In genomic region chr3:10173095-10173925, GRCh38 we compare ENCODE assay signal across 10 cellular contexts. TPM values are rescaled to one million over a fixed set of nuclear protein-coding genes. Genes with fewer than 3 reads are reported as not detected.
DNase-seq lines count a peak whose midpoint lies in the region; ATAC-seq, FAIRE-seq and TF ChIP-seq lines count a peak whose summit lies in the region.
"Had no signal": no experiment of that assay in that cellular context is flagged by ENCODE, and none has a peak within 500 bp of the region (broad histone marks: within the 10 kb centered on the region; RNA-seq: fewer than 3 reads in every experiment).

No MANE protein-coding gene starts in this region.

- peaks cover 5% of the 10 kb centered on the region for H3K9me3 Mint-ChIP-seq in activated T-helper 17 cell treated with anti-CD3 and anti-CD28 coated beads, Interleukin-2, amount 50 U/mL, for 72 hours
- H3K9me3 Mint-ChIP-seq in activated naive CD4-positive, alpha-beta T cell treated with anti-CD3 and anti-CD28 coated beads for 36 hours: peaks cover 8% of the 10 kb centered on the region

- DNase-seq in HK-2 (ENCODE audit: unreplicated experiment) (peak; percentile 32), kidney (peak; percentile 7), suprapubic skin (ENCODE audit: low spot score in 2 of 2) (no peak), SW480 (ENCODE audit: low spot score) (no peak)
- no peak for DNase-seq in activated naive CD4-positive, alpha-beta T cell treated with anti-CD3 and anti-CD28 coated beads for 36 hours
- no peak for DNase-seq in stimulated activated CD8-positive, alpha-beta memory T cell treated with anti-CD3 and anti-CD28 coated beads, Interleukin-4, amount 100 ng/mL, for 48 hours
- DNase-seq: NCI-H2081, small intestine had no signal

- peaks cover 6% of the 10 kb centered on the region for H3K4me1 Mint-ChIP-seq in activated T-helper 17 cell treated with anti-CD3 and anti-CD28 coated beads, Interleukin-2, amount 50 U/mL, for 72 hours
- H3K4me1 Mint-ChIP-seq in activated naive CD4-positive, alpha-beta T cell treated with anti-CD3 and anti-CD28 coated beads for 36 hours (ENCODE audit: low read depth): peaks cover 24% of the 10 kb centered on the region

- no peak overlapping the region for H3K9ac ChIP-seq in kidney (ENCODE audit: low read length in 2 of 2)

- peaks cover 11% of the 10 kb centered on the region for H3K36me3 Mint-ChIP-seq in activated T-helper 17 cell treated with anti-CD3 and anti-CD28 coated beads, Interleukin-2, amount 50 U/mL, for 72 hours (ENCODE audit: low read depth)
- H3K36me3 Mint-ChIP-seq in activated naive CD4-positive, alpha-beta T cell treated with anti-CD3 and anti-CD28 coated beads for 36 hours (ENCODE audit: low read depth): peaks cover 9% of the 10 kb centered on the region

- TF ChIP-seq EP300 in suprapubic skin (IDR thresholded peaks at IDR 0.05): no peak

- no peaks in the 10 kb centered on the region for H3K27me3 ChIP-seq in suprapubic skin

- H3K4me3 ChIP-seq in kidney (ENCODE audit: low read length in 2 of 2) (no peak overlapping the region), suprapubic skin (no peak overlapping the region)

- H3K27ac ChIP-seq in kidney (ENCODE audit: low read depth in 2 of 2, low read length in 2 of 2) (peak overlapping the region in 1 of 2 donors; percentile 50), suprapubic skin (peak overlapping the region; percentile 71)

- CTCF ChIA-PET in activated naive CD4-positive, alpha-beta T cell treated with anti-CD3 and anti-CD28 coated beads for 36 hours (lab: Charles Lee): interaction anchor here (0.9 to 1.6 kb wide), 3 partner anchors 8 to 53 kb away, joined by 3 to 7 read pairs (median 4); no protein-coding TSS in a partner anchor

- H3K4me1 ChIP-seq in kidney (ENCODE audit: control insufficient read depth in 1 of 2, insufficient read depth in 1 of 2, low read depth in 1 of 2, low read length in 2 of 2) (no peaks in the 10 kb centered on the region), suprapubic skin (peaks cover 13% of the 10 kb centered on the region)

- peak overlapping the region; percentile 41 for H3K4me3 Mint-ChIP-seq in activated T-helper 17 cell treated with anti-CD3 and anti-CD28 coated beads, Interleukin-2, amount 50 U/mL, for 72 hours
- no peak overlapping the region for H3K4me3 Mint-ChIP-seq in activated naive CD4-positive, alpha-beta T cell treated with anti-CD3 and anti-CD28 coated beads for 36 hours

- no peak for FAIRE-seq in kidney (lab: Jason Lieb, UNC)
- FAIRE-seq: small intestine, TTC549 had no signal

- peak overlapping the region; percentile 76 for H3K27ac Mint-ChIP-seq in activated T-helper 17 cell treated with anti-CD3 and anti-CD28 coated beads, Interleukin-2, amount 50 U/mL, for 72 hours
- no peak overlapping the region for H3K27ac Mint-ChIP-seq in activated naive CD4-positive, alpha-beta T cell treated with anti-CD3 and anti-CD28 coated beads for 36 hours

- 77% methylated on average over 10 of the region's 10 CpGs for WGBS in suprapubic skin

- H3K9me3 ChIP-seq in kidney (ENCODE audit: control insufficient read depth in 1 of 2, low read length in 2 of 2) (peaks cover 0 to 4% of the 10 kb centered on the region in 2 donors), suprapubic skin (no peaks in the 10 kb centered on the region)

- peak; percentile 64 for ATAC-seq in activated T-helper 17 cell treated with anti-CD3 and anti-CD28 coated beads, Interleukin-2, amount 50 U/mL, for 72 hours (replicated peaks)

- H3K27me3 Mint-ChIP-seq in activated T-helper 17 cell treated with anti-CD3 and anti-CD28 coated beads, Interleukin-2, amount 50 U/mL, for 72 hours: no peaks in the 10 kb centered on the region
- no peaks in the 10 kb centered on the region for H3K27me3 Mint-ChIP-seq in activated naive CD4-positive, alpha-beta T cell treated with anti-CD3 and anti-CD28 coated beads for 36 hours (ENCODE audit: low read depth)

- TF ChIP-seq CTCF in kidney (IDR thresholded peaks at IDR 0.05; ENCODE audit: borderline replicate concordance, extremely low read depth, insufficient read depth) (no peak), suprapubic skin (IDR thresholded peaks at IDR 0.05) (no peak)

- no peaks in the 10 kb centered on the region for H3K36me3 ChIP-seq in kidney (ENCODE audit: control insufficient read depth in 1 of 2, insufficient read depth in 2 of 2, low read length in 2 of 2)
- peaks cover 8% of the 10 kb centered on the region for H3K36me3 ChIP-seq in suprapubic skin

- intact Hi-C loops in kidney (cut with DNase I): no loop called here
- intact Hi-C loops in activated naive CD4-positive, alpha-beta T cell treated with anti-CD3 and anti-CD28 coated beads for 36 hours (cut with micrococcal nuclease): no loop called here

- TF ChIP-seq POLR2A in suprapubic skin (IDR thresholded peaks at IDR 0.05): no peak

RNA-seq across cellular contexts. Expression of gene IRAK2, which starts 8.6 kb away (rescaled TPM):
- total RNA-seq in activated T-helper 17 cell treated with anti-CD3 and anti-CD28 coated beads, Interleukin-2, amount 50 U/mL, for 72 hours: 10 to 100 TPM in 1 of 2 donors, 1 to 10 TPM in 1; 5.6 to 10.1 TPM
- 8.9 TPM for total RNA-seq in kidney
- 1.2 TPM for polyA plus RNA-seq in kidney (ENCODE audit: insufficient read depth, low read depth, low replicate concordance)
- total RNA-seq in suprapubic skin: 10 to 100 TPM in 1 of 4 donors, 1 to 10 TPM in 3; 3.6 to 13.6 (median 7.4) TPM
- total RNA-seq in activated naive CD4-positive, alpha-beta T cell treated with anti-CD3 and anti-CD28 coated beads for 36 hours: 1 to 10 TPM; 6.4 to 6.9 TPM

RNA-seq across cellular contexts. Expression of gene VHL, which starts 31.7 kb away (rescaled TPM):
- 10 to 100 TPM; 62.7 to 63.7 TPM for total RNA-seq in activated T-helper 17 cell treated with anti-CD3 and anti-CD28 coated beads, Interleukin-2, amount 50 U/mL, for 72 hours
- 40.0 TPM for total RNA-seq in kidney
- polyA plus RNA-seq in kidney (ENCODE audit: insufficient read depth, low read depth, low replicate concordance): 11.7 TPM
- 10 to 100 TPM; 36.4 to 49.1 (median 42.8) TPM for total RNA-seq in suprapubic skin
- total RNA-seq in activated naive CD4-positive, alpha-beta T cell treated with anti-CD3 and anti-CD28 coated beads for 36 hours: 10 to 100 TPM; 51.5 to 54.0 TPM

RNA-seq across cellular contexts. Expression of gene BRK1, which starts 57.8 kb away (rescaled TPM):
- 100 to 1,000 TPM in 1 of 2 donors, 10 to 100 TPM in 1; 93.3 to 111 TPM for total RNA-seq in activated T-helper 17 cell treated with anti-CD3 and anti-CD28 coated beads, Interleukin-2, amount 50 U/mL, for 72 hours
- total RNA-seq in kidney: 130 TPM
- polyA plus RNA-seq in kidney (ENCODE audit: insufficient read depth, low read depth, low replicate concordance): 308 TPM
- 100 to 1,000 TPM in 1 of 4 donors, 10 to 100 TPM in 3; 51.7 to 101 (median 83.9) TPM for total RNA-seq in suprapubic skin
- total RNA-seq in activated naive CD4-positive, alpha-beta T cell treated with anti-CD3 and anti-CD28 coated beads for 36 hours: 10 to 100 TPM; 73.6 to 73.7 TPM

Comparison
In these comparisons a context has a peak if more than half of its experiments do, and no peak if none do; other contexts are left out.
1. DNase-seq: peak in HK-2 (single experiment) and kidney (single experiment); none in suprapubic skin (0 of 2), activated naive CD4-positive, alpha-beta T cell treated with anti-CD3 and anti-CD28 coated beads for 36 hours (single experiment), SW480 (single experiment) and stimulated activated CD8-positive, alpha-beta memory T cell treated with anti-CD3 and anti-CD28 coated beads, Interleukin-4, amount 100 ng/mL, for 48 hours (single experiment).